In genomic region chr10:119103241-119103640, GRCh38 we compare ENCODE assay signal across 1 cellular context.
TF ChIP-seq lines count a peak whose summit lies in the region.

No MANE protein-coding gene starts in this region.

TF ChIP-seq in WTC11, 78 proteins besides CTCF, POLR2A, EP300 and RAD21 (continued from another document):
- TF ChIP-seq TEAD1 (CRISPR knock-in tag; IDR thresholded peaks at IDR 0.05), result no peak
- TF ChIP-seq CBFB (CRISPR knock-in tag; IDR thresholded peaks at IDR 0.05; ENCODE audit: low read depth), result no peak
- no peak for TF ChIP-seq ZNF317 (CRISPR knock-in tag; IDR thresholded peaks at IDR 0.05; ENCODE audit: borderline replicate concordance, low read depth)
- TF ChIP-seq TEAD4 (CRISPR knock-in tag; IDR thresholded peaks at IDR 0.05), result no peak
- no peak for TF ChIP-seq ELF4 (CRISPR knock-in tag; IDR thresholded peaks at IDR 0.05; ENCODE audit: low read depth)
- no peak for TF ChIP-seq NFATC4 (CRISPR knock-in tag; IDR thresholded peaks at IDR 0.05)
- no peak for TF ChIP-seq AR (CRISPR knock-in tag; IDR thresholded peaks at IDR 0.05)
- TF ChIP-seq, protein P1, sequence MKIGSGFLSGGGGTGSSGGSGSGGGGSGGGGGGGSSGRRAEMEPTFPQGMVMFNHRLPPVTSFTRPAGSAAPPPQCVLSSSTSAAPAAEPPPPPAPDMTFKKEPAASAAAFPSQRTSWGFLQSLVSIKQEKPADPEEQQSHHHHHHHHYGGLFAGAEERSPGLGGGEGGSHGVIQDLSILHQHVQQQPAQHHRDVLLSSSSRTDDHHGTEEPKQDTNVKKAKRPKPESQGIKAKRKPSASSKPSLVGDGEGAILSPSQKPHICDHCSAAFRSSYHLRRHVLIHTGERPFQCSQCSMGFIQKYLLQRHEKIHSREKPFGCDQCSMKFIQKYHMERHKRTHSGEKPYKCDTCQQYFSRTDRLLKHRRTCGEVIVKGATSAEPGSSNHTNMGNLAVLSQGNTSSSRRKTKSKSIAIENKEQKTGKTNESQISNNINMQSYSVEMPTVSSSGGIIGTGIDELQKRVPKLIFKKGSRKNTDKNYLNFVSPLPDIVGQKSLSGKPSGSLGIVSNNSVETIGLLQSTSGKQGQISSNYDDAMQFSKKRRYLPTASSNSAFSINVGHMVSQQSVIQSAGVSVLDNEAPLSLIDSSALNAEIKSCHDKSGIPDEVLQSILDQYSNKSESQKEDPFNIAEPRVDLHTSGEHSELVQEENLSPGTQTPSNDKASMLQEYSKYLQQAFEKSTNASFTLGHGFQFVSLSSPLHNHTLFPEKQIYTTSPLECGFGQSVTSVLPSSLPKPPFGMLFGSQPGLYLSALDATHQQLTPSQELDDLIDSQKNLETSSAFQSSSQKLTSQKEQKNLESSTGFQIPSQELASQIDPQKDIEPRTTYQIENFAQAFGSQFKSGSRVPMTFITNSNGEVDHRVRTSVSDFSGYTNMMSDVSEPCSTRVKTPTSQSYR (CRISPR knock-in tag; IDR thresholded peaks at IDR 0.05), result no peak
- TF ChIP-seq NR3C1 (CRISPR knock-in tag; conservative IDR thresholded peaks at IDR 0.05; ENCODE audit: low read depth), result no peak
- TF ChIP-seq ZNF396 (CRISPR knock-in tag; IDR thresholded peaks at IDR 0.05; ENCODE audit: borderline replicate concordance), result no peak
- TF ChIP-seq ETV6 (CRISPR knock-in tag; IDR thresholded peaks at IDR 0.05), result no peak
